ENCODE assay signal across 10 cellular contexts in genomic region chr6:37177083-37177949, GRCh38. TPM values are rescaled to one million over a fixed set of nuclear protein-coding genes. Genes with fewer than 3 reads are reported as not detected.
DNase-seq lines count a peak whose midpoint lies in the region; ATAC-seq and TF ChIP-seq lines count a peak whose summit lies in the region.
"Had no signal": no experiment of that assay in that cellular context is flagged by ENCODE, and none has a peak within 500 bp of the region (broad histone marks: within the 10 kb centered on the region; RNA-seq: fewer than 3 reads in every experiment).

No MANE protein-coding gene starts in this region.

- H3K4me3 Mint-ChIP-seq in activated T-helper 2 cell treated with anti-CD3 and anti-CD28 coated beads, Interferon-gamma antibody, Interleukin-2, Interleukin-4, amounts not matched to agents 10 μg/mL and 5 μg/mL and 100 μg/mL, durations not matched to agents 14 hours and 24 hours and 36 hours (ENCODE audit: low read depth), result peak overlapping the region; percentile 48
- peak overlapping the region; percentile 98 for H3K4me3 Mint-ChIP-seq in natural killer cell treated with Interleukin-12 subunit alpha and Interleukin-12 subunit beta and Interleukin-15 and Interleukin-18, amount 100 ng/mL, for 72 hours

- no peaks in the 10 kb centered on the region for H3K9me3 Mint-ChIP-seq in activated T-helper 2 cell treated with anti-CD3 and anti-CD28 coated beads, Interferon-gamma antibody, Interleukin-2, Interleukin-4, amounts not matched to agents 10 μg/mL and 5 μg/mL and 100 μg/mL, durations not matched to agents 14 hours and 24 hours and 36 hours
- no peaks in the 10 kb centered on the region for H3K9me3 Mint-ChIP-seq in natural killer cell treated with Interleukin-12 subunit alpha and Interleukin-12 subunit beta and Interleukin-15 and Interleukin-18, amount 100 ng/mL, for 72 hours

- H3K4me1 Mint-ChIP-seq in activated T-helper 2 cell treated with anti-CD3 and anti-CD28 coated beads, Interferon-gamma antibody, Interleukin-2, Interleukin-4, amounts not matched to agents 10 μg/mL and 5 μg/mL and 100 μg/mL, durations not matched to agents 14 hours and 24 hours and 36 hours (ENCODE audit: low read depth), result peaks cover 66% of the 10 kb centered on the region
- H3K4me1 Mint-ChIP-seq in natural killer cell treated with Interleukin-12 subunit alpha and Interleukin-12 subunit beta and Interleukin-15 and Interleukin-18, amount 100 ng/mL, for 72 hours (ENCODE audit: low read depth in 2 of 2), result peaks cover 61 to 75% of the 10 kb centered on the region in 2 donors

- no peaks in the 10 kb centered on the region for H3K27me3 Mint-ChIP-seq in activated T-helper 2 cell treated with anti-CD3 and anti-CD28 coated beads, Interferon-gamma antibody, Interleukin-2, Interleukin-4, amounts not matched to agents 10 μg/mL and 5 μg/mL and 100 μg/mL, durations not matched to agents 14 hours and 24 hours and 36 hours (ENCODE audit: low read depth)
- no peaks in the 10 kb centered on the region for H3K27me3 Mint-ChIP-seq in natural killer cell treated with Interleukin-12 subunit alpha and Interleukin-12 subunit beta and Interleukin-15 and Interleukin-18, amount 100 ng/mL, for 72 hours

- no peak for TF ChIP-seq POLR2A in NB4 (IDR thresholded peaks at IDR 0.05; ENCODE audit: extremely low read depth, insufficient read length)

- ATAC-seq in natural killer cell treated with Interleukin-12 subunit alpha and Interleukin-12 subunit beta and Interleukin-15 and Interleukin-18, amount 100 ng/mL, for 72 hours, result peak in 1 of 2 donors; percentile 28
- ATAC-seq in HG03108 (IDR thresholded peaks at IDR 0.05; ENCODE audit: unreplicated experiment), result no peak

- peaks cover 55% of the 10 kb centered on the region for H3K36me3 Mint-ChIP-seq in activated T-helper 2 cell treated with anti-CD3 and anti-CD28 coated beads, Interferon-gamma antibody, Interleukin-2, Interleukin-4, amounts not matched to agents 10 μg/mL and 5 μg/mL and 100 μg/mL, durations not matched to agents 14 hours and 24 hours and 36 hours (ENCODE audit: low read depth)
- peaks cover 46% of the 10 kb centered on the region for H3K36me3 Mint-ChIP-seq in natural killer cell treated with Interleukin-12 subunit alpha and Interleukin-12 subunit beta and Interleukin-15 and Interleukin-18, amount 100 ng/mL, for 72 hours

- no peak for DNase-seq in GM12864 (ENCODE audit: low read depth)
- DNase-seq in NB4 (ENCODE audit: low read depth), result peak; percentile 91
- DNase-seq in activated T-helper 2 cell treated with anti-CD3 and anti-CD28 coated beads, Interferon-gamma antibody, Interleukin-2, Interleukin-4, amounts not matched to agents 10 μg/mL and 5 μg/mL and 100 μg/mL, durations not matched to agents 14 hours and 24 hours and 36 hours (ENCODE audit: low spot score), result no peak
- no peak for DNase-seq in natural killer cell treated with Interleukin-12 subunit alpha and Interleukin-12 subunit beta and Interleukin-15 and Interleukin-18, amount 100 ng/mL, for 72 hours (ENCODE audit: low spot score)
- DNase-seq in activated gamma-delta T cell treated with Interleukin-2 at 50 U/mL for 16 hours, result no peak
- no peak for DNase-seq in stimulated activated CD4-positive, alpha-beta T cell treated with anti-CD3 and anti-CD28 coated beads, Interleukin-15, amount 100 ng/mL, for 24 hours
- DNase-seq: kidney, NCI-H524, psoas muscle had no signal

- peak overlapping the region; percentile 58 for H3K27ac Mint-ChIP-seq in activated T-helper 2 cell treated with anti-CD3 and anti-CD28 coated beads, Interferon-gamma antibody, Interleukin-2, Interleukin-4, amounts not matched to agents 10 μg/mL and 5 μg/mL and 100 μg/mL, durations not matched to agents 14 hours and 24 hours and 36 hours
- H3K27ac Mint-ChIP-seq in natural killer cell treated with Interleukin-12 subunit alpha and Interleukin-12 subunit beta and Interleukin-15 and Interleukin-18, amount 100 ng/mL, for 72 hours, result peak overlapping the region; percentile 99

- TF ChIP-seq CTCF in GM12864 (IDR thresholded peaks at IDR 0.05; ENCODE audit: low read depth, low read length, missing control alignments), result peak; percentile 10
- peak; percentile 30 for TF ChIP-seq CTCF in NB4 (IDR thresholded peaks at IDR 0.05; ENCODE audit: low read depth, low read length)

- intact Hi-C loops in activated T-helper 2 cell treated with anti-CD3 and anti-CD28 coated beads, Interferon-gamma antibody, Interleukin-2, Interleukin-4, amounts not matched to agents 10 μg/mL and 5 μg/mL and 100 μg/mL, durations not matched to agents 14 hours and 24 hours and 36 hours (cut with micrococcal nuclease), result no loop called here

- H3K4me3 ChIP-seq in GM12864 (ENCODE audit: low read depth, low read length) (no peak overlapping the region), NB4 (ENCODE audit: low read depth, low read length) (no peak overlapping the region)
- H3K4me3 ChIP-seq: psoas muscle had no signal

RNA-seq across cellular contexts. Expression of gene PIM1, which starts 7.4 kb away (rescaled TPM):
- 151 and 161 TPM in 2 replicates for total RNA-seq in activated T-helper 2 cell treated with anti-CD3 and anti-CD28 coated beads, Interferon-gamma antibody, Interleukin-2, Interleukin-4, amounts not matched to agents 10 μg/mL and 5 μg/mL and 100 μg/mL, durations not matched to agents 14 hours and 24 hours and 36 hours
- total RNA-seq in natural killer cell treated with Interleukin-12 subunit alpha and Interleukin-12 subunit beta and Interleukin-15 and Interleukin-18, amount 100 ng/mL, for 72 hours, result 100 to 1,000 TPM; 511 to 723 TPM
